In genomic region chr2:238784671-238785527, GRCh38 we compare ENCODE assay signal across 8 cellular contexts.
A peak's percentile ranks its signal among the peaks of the same experiment; 100 is the strongest.
DNase-seq lines count a peak whose midpoint lies in the region; ATAC-seq, FAIRE-seq and TF ChIP-seq lines count a peak whose summit lies in the region.

No MANE protein-coding gene starts in this region.

- in situ Hi-C loops in K562 (cut with MboI) = loop anchor here (25.0 kb wide), 1 partner anchor 423 kb away; no protein-coding TSS in a partner anchor

- H3K9me3 ChIP-seq in K562 (replicated peaks; ENCODE audit: control insufficient read depth, insufficient read depth, low read depth, low read length) = no peaks in the 10 kb centered on the region

- no peak for TF ChIP-seq POLR2A in K562 (conservative IDR thresholded peaks at IDR 0.05)

- POLR2A ChIA-PET in K562 (lab: Yijun Ruan, JAX) = interaction anchor here (0.6 to 0.7 kb wide), 4 partner anchors 14 to 1340 kb away, joined by 3 to 4 read pairs (median 4); no protein-coding TSS in a partner anchor

- no peak overlapping the region for H3K4me2 ChIP-seq in K562 (ENCODE audit: insufficient read depth, low read length)

- no peak overlapping the region for H2AFZ ChIP-seq in K562 (ENCODE audit: low read depth, low read length)

- H3K27ac ChIP-seq in K562 (ENCODE audit: extremely low read depth, low read depth, low read length) = no peak overlapping the region

- under 1% methylated on average over 15 of the region's 17 CpGs for WGBS in K562 (ENCODE audit: insufficient coverage, low coverage, missing lambda C conversion rate)

- DNase-seq in GF-D8 (lab: John Stamatoyannopoulos, UW) = peak; percentile 4
- DNase-seq in NCI-H1092 (lab: John Stamatoyannopoulos, UW) = peak; percentile 42
- DNase-seq in T1000 (lab: John Stamatoyannopoulos, UW) = peak; percentile 11
- DNase-seq in K562 (ENCODE audit: extremely low read depth in 1 of 4, low spot score in 3 of 4) = peak; percentile 48 to 59 (median 50)
- peak; percentile 87 for DNase-seq in iPS-NIHi7 (ENCODE audit: extremely low spot score)
- peak; percentile 21 to 52 for DNase-seq in stimulated activated CD4-positive, alpha-beta T cell treated with anti-CD3 and anti-CD28 coated beads, Interleukin-12 subunit alpha, Interleukin-12 subunit beta, amount 100 ng/mL, for 24 hours (ENCODE audit: low read depth in 2 of 2)

- no peak overlapping the region for H3K9ac ChIP-seq in K562 (ENCODE audit: insufficient read depth in 1 of 2, low read depth in 2 of 2, low read length in 2 of 2)

- H3K9me1 ChIP-seq in K562 (ENCODE audit: control insufficient read depth, insufficient read depth, low read length) = no peaks in the 10 kb centered on the region

- peak; percentile 74 for FAIRE-seq in K562 (lab: Jason Lieb, UNC)

- TF ChIP-seq RAD21 in K562 (CRISPR knock-in tag; conservative IDR thresholded peaks at IDR 0.05 in 1 of 2, IDR thresholded peaks at IDR 0.05 in 1 of 2) = peak; percentile 41 to 67; a peak in 3 of 4 replicates

- H3K27me3 ChIP-seq in K562 (ENCODE audit: control insufficient read depth in 2 of 2, insufficient read depth in 2 of 2, low read length in 2 of 2) = peaks cover 14 to 46% of the 10 kb centered on the region in 2 experiments; a peak in 4 of 5 replicates

- H3K4me3 ChIP-seq in K562 = no peak overlapping the region

- peak; percentile 75 to 77 (median 76) for TF ChIP-seq CTCF in K562 (IDR thresholded peaks at IDR 0.05 in 2 of 3, conservative IDR thresholded peaks at IDR 0.05 in 1 of 3; ENCODE audit: insufficient read depth in 2 of 3, low read depth in 1 of 3, low read length in 3 of 3)

- CTCF ChIA-PET in K562 (lab: Yijun Ruan, JAX; ENCODE audit: low intra/inter-chr PET ratio) = no interaction called here

- H4K20me1 ChIP-seq in K562 (replicated peaks; ENCODE audit: control insufficient read depth, insufficient read depth, low read length) = no peaks in the 10 kb centered on the region; the same call in 1 of the 2 replicates

- no peak for TF ChIP-seq EP300 in K562 (IDR thresholded peaks at IDR 0.05; ENCODE audit: low read length)

- no peaks in the 10 kb centered on the region for H3K79me2 ChIP-seq in K562 (ENCODE audit: control insufficient read depth, insufficient read depth, low read length)

- H3K36me3 ChIP-seq in K562 (ENCODE audit: control insufficient read depth, insufficient read depth, low read length) = no peaks in the 10 kb centered on the region

- intact Hi-C loops in K562 (cut with micrococcal nuclease) = loop anchor here (5.0 to 10.0 kb wide), 3 partner anchors 63 to 430 kb away; no protein-coding TSS in a partner anchor

- no peaks in the 10 kb centered on the region for H3K4me1 ChIP-seq in K562 (replicated peaks in 1 of 2; ENCODE audit: control insufficient read depth in 2 of 2, insufficient read depth in 2 of 2, low read length in 2 of 2)

- BruUV-seq in K562 (replicated peaks; lab: Mats Ljungman, UMichigan) = no TSS peak

- ATAC-seq in K562 (peak; percentile 88), GM18909 (IDR thresholded peaks at IDR 0.05; ENCODE audit: poor library complexity, unreplicated experiment) (no peak), HG03196 (IDR thresholded peaks at IDR 0.05; ENCODE audit: unreplicated experiment) (no peak)

TF ChIP-seq in K562, 482 proteins besides CTCF, POLR2A, EP300 and RAD21:
- no peak for TF ChIP-seq ATF1 (CRISPR knock-in tag; IDR thresholded peaks at IDR 0.05)
- TF ChIP-seq ATF1 (tag; IDR thresholded peaks at IDR 0.05) = no peak
- no peak for TF ChIP-seq FOXM1 (IDR thresholded peaks at IDR 0.05; ENCODE audit: low read depth)
- no peak for TF ChIP-seq FOXM1 (CRISPR knock-in tag; IDR thresholded peaks at IDR 0.05; ENCODE audit: low read depth)
- no peak for TF ChIP-seq ZNF224 (CRISPR knock-in tag; IDR thresholded peaks at IDR 0.05)
- TF ChIP-seq MAZ (CRISPR knock-in tag; conservative IDR thresholded peaks at IDR 0.05 in 1 of 2, IDR thresholded peaks at IDR 0.05 in 1 of 2) = peak in 1 of 2 experiments; percentile 66; a peak in 2 of 4 replicates
- TF ChIP-seq MAFF (IDR thresholded peaks at IDR 0.05; ENCODE audit: low read length) = no peak
- TF ChIP-seq SMC3 (conservative IDR thresholded peaks at IDR 0.05; ENCODE audit: insufficient read depth, low read depth, low read length) = peak; percentile 66; the same call in 1 of the 2 replicates
- 0 out of 2 replicates have a peak, but pooled peaks have one; percentile 17 for TF ChIP-seq CREM (IDR thresholded peaks at IDR 0.05; ENCODE audit: low read depth)
- no peak for TF ChIP-seq NRF1 (conservative IDR thresholded peaks at IDR 0.05 in 1 of 2, IDR thresholded peaks at IDR 0.05 in 1 of 2)
- TF ChIP-seq ZNF347 (CRISPR knock-in tag; IDR thresholded peaks at IDR 0.05; ENCODE audit: low read depth) = no peak
- TF ChIP-seq LCOR (CRISPR knock-in tag; IDR thresholded peaks at IDR 0.05) = no peak
- no peak for TF ChIP-seq ILF3 (IDR thresholded peaks at IDR 0.05; ENCODE audit: borderline replicate concordance)
- TF ChIP-seq ZNF696 (CRISPR knock-in tag; conservative IDR thresholded peaks at IDR 0.05) = no peak

Comparison
In these comparisons a context has a peak if more than half of its experiments do, and no peak if none do; other contexts are left out.
1. DNase-seq: peak in every context shown above with its lines; median percentile 87 in iPS-NIHi7; 50 in K562; 42 in NCI-H1092; 36 in stimulated activated CD4-positive, alpha-beta T cell treated with anti-CD3 and anti-CD28 coated beads, Interleukin-12 subunit alpha, Interleukin-12 subunit beta, amount 100 ng/mL, for 24 hours; 11 in T1000; 4 in GF-D8.